In the genomic region with DNA sequence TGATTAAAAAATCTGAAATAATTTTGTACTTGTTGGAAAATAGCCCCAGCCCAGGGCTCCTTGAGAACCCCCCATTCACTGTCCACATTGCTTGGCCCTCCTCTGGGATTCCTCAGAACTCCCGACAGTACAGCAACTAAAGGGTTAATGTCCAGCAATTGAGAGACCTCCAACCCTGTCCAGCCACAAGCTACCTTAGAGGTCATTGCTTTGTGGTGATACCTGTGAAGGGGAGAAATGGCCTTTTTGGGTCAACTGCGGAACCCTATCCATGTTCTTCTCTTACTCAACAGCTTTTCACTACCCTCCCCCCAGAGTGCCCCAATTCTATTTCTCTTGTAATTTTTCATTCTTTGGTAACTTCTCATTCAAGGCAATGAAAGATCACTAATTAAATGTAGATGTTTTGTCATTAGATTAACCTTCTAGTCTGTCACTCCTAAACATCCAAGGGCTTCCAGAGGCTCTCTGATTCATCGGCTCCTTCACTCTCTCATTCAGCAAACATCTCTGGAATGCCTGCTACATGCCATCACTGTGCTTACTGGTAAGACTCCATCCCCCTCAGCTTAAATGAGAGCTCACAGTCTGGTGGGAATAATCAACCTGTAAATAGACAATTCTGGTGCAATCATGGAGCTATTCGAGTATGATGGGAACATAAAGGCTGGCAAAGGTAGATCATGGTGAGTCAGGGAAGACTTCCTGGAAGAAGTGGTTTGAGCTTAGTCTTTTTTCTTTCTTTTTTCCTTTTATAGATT, we compare ENCODE assay signal across 8 cellular contexts.
DNase-seq lines count a peak whose midpoint lies in the region; ATAC-seq and TF ChIP-seq lines count a peak whose summit lies in the region.

No MANE protein-coding gene starts in this region.

- no peak overlapping the region for H3K4me3 ChIP-seq in AG04450 (ENCODE audit: low read depth, low read length)
- no peak overlapping the region for H3K4me3 ChIP-seq in muscle layer of duodenum (ENCODE audit: low read depth in 1 of 2, low read length in 2 of 2)

- DNase-seq in AG04450 (ENCODE audit: low read depth, low spot score), result peak; percentile 91
- DNase-seq in NCI-H460 (ENCODE audit: extremely low read depth, low read depth), result peak; percentile 83
- DNase-seq in activated CD8-positive, alpha-beta memory T cell treated with anti-CD3 and anti-CD28 coated beads for 24 hours, result no peak
- DNase-seq in cortex of kidney (lab: John Stamatoyannopoulos, UW), result no peak

- H3K9me3 ChIP-seq in AG04450 (ENCODE audit: control insufficient read depth, insufficient read depth, low read length) (no peaks in the 10 kb centered on the region), muscle layer of duodenum (ENCODE audit: control insufficient read depth in 1 of 2, low read length in 2 of 2) (no peaks in the 10 kb centered on the region)

- no peak for TF ChIP-seq CTCF in AG04450 (IDR thresholded peaks at IDR 0.05; ENCODE audit: low read depth, low read length)

- POLR2A ChIA-PET in AG04450 (lab: Yijun Ruan, JAX), result interaction anchor here (0.6 to 2.2 kb wide), 4 partner anchors 11 to 294 kb away, joined by 3 to 18 read pairs (median 7); no protein-coding TSS in a partner anchor

- peaks cover 0 to 6% of the 10 kb centered on the region in 2 donors for H3K4me1 ChIP-seq in muscle layer of duodenum (ENCODE audit: control insufficient read depth in 1 of 2, insufficient read depth in 2 of 2, low read length in 2 of 2)

- H3K27ac ChIP-seq in AG04450 (ENCODE audit: low read depth, low read length), result peak overlapping the region; percentile 88
- peak overlapping the region; percentile 26 for H3K27ac ChIP-seq in muscle layer of duodenum (ENCODE audit: low read length)

- CTCF ChIA-PET in AG04450 (lab: Charles Lee), result interaction anchor here (1.3 kb wide), 1 partner anchor 46 kb away, joined by 3 read pairs; no protein-coding TSS in a partner anchor

- ATAC-seq in esophagus mucosa, result peak; percentile 53
- ATAC-seq in GM21619 (IDR thresholded peaks at IDR 0.05; ENCODE audit: unreplicated experiment), result no peak
- ATAC-seq in GM19023 (IDR thresholded peaks at IDR 0.05; ENCODE audit: unreplicated experiment), result no peak

- H3K27me3 ChIP-seq in AG04450 (ENCODE audit: control insufficient read depth, insufficient read depth, low read length), result no peaks in the 10 kb centered on the region
- H3K27me3 ChIP-seq in muscle layer of duodenum (ENCODE audit: low read depth, low read length), result no peaks in the 10 kb centered on the region

- no peaks in the 10 kb centered on the region for H3K36me3 ChIP-seq in muscle layer of duodenum (ENCODE audit: control insufficient read depth in 1 of 2, insufficient read depth in 2 of 2, low read length in 2 of 2)

Comparison
In these comparisons a context has a peak if more than half of its experiments do, and no peak if none do; other contexts are left out.
1. DNase-seq: peak in AG04450 (single experiment) and NCI-H460 (single experiment); none in activated CD8-positive, alpha-beta memory T cell treated with anti-CD3 and anti-CD28 coated beads for 24 hours (single experiment) and cortex of kidney (single experiment).